ENCODE assay signal across 1 cellular context in the genomic region with DNA sequence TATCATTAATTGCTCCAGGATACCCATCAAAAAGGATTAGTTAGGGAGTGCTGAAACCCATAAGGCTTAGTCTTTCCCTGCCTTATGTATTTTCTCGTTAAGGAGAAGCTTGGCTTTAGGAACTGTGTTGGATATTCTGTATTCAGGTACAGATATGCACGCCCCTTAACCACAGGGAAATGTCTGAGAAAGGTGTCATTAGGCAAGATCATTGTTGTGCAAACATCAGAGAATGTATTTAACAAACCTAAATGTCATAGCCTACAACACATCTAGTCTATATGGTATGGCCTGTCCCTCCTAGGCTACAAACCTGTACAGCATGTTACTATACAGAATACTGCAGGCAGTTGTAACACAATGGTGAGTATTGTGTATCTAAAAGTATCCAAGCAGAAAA. TPM values are rescaled to one million over a fixed set of nuclear protein-coding genes. Genes with fewer than 3 reads are reported as not detected.
"Had no signal": no experiment of that assay in that cellular context is flagged by ENCODE, and none has a peak within 500 bp of the region (broad histone marks: within the 10 kb centered on the region; RNA-seq: fewer than 3 reads in every experiment).

No MANE protein-coding gene starts in this region.

RNA-seq across cellular contexts. Expression of a gene that starts 10.1 kb away (rescaled TPM):
- total RNA-seq: esophagus mucosa had no signal
